In genomic region chr9:132732326-132732725, GRCh38 we compare ENCODE assay signal across 14 cellular contexts.
"Had no signal": no experiment of that assay in that cellular context is flagged by ENCODE, and none has a peak within 500 bp of the region (broad histone marks: within the 10 kb centered on the region; RNA-seq: fewer than 3 reads in every experiment).

No MANE protein-coding gene starts in this region.

- H3K9me3 ChIP-seq: ovary, stomach, thyroid gland, vagina had no signal

- H3K4me3 ChIP-seq: ovary, stomach, thyroid gland, vagina had no signal

- H3K27ac ChIP-seq: brain microvascular endothelial cell, ovary, stomach, thyroid gland, vagina, WERI-Rb-1 had no signal

- H3K36me3 ChIP-seq: brain microvascular endothelial cell, ovary, stomach, thyroid gland, vagina, WERI-Rb-1 had no signal

- H3K27me3 ChIP-seq: ovary, thyroid gland, vagina had no signal

- DNase-seq: activated CD4-positive, alpha-beta T cell treated with anti-CD3 and anti-CD28 coated beads for 36 hours; activated CD8-positive, alpha-beta memory T cell treated with anti-CD3 and anti-CD28 coated beads, Interleukin-2, amount 50 U/mL, for 48 hours; activated CD8-positive, alpha-beta T cell treated with anti-CD3 and anti-CD28 coated beads for 36 hours; activated naive CD4-positive, alpha-beta T cell; activated naive CD8-positive, alpha-beta T cell treated with anti-CD3 and anti-CD28 coated beads, Interleukin-2, amount 50 U/mL, for 24 hours; brain microvascular endothelial cell; cerebellar nuclear complex; ovary; stomach; T-cell; T1000; thyroid gland; WERI-Rb-1 had no signal

- ATAC-seq: activated CD4-positive, alpha-beta T cell treated with anti-CD3 and anti-CD28 coated beads for 36 hours; activated CD8-positive, alpha-beta T cell treated with anti-CD3 and anti-CD28 coated beads for 36 hours; activated naive CD8-positive, alpha-beta T cell treated with anti-CD3 and anti-CD28 coated beads, Interleukin-2, amount 50 U/mL, for 24 hours; T-cell had no signal

- H3K4me1 ChIP-seq: thyroid gland had no signal
